In the genomic region with DNA sequence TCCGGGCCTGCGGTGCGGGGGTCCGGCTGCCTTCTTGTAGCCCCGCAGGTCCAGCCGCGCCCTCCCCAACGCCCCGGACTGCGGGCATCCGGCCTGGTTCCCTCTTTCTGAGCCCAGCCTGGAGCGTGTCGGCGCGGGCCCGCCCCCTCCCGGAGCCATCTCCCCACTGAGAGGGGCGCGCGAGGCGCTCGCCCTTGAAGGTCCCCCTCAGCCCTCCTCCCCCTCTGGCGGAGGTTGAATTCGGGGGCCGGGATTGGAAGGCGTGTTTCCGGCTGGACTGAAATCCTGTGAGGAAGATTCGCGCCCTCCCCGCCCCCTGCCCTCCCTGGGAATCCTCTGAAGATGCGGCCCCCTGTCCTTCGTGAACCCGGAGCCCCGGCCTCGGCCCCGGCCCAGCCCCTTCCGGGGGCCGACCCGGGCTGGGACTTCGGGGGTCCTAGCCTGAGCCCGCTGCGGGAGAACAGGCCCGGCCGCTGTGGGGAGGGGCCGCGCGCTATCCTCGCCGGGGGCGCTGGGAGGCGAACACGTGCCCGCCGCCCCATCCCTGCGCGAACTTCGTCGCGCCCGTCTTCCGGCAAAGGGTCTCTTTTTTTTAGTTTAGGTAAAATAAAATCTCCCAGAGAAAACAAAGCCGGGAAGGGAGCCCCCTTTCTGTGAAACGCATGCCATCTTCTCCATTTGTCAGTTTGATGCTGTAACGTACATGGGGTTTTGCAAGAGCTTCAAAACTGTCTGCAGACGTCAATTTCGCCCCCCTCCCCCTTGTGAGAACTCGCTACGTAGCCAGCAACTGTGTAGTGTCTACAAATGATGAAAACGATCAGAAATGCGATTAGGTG, we compare ENCODE assay signal across 8 cellular contexts. TPM values are rescaled to one million over a fixed set of nuclear protein-coding genes. Genes with fewer than 3 reads are reported as not detected.
DNase-seq lines count a peak whose midpoint lies in the region; ATAC-seq lines count a peak whose summit lies in the region.

No MANE protein-coding gene starts in this region.

- DNase-seq in DMS53 (lab: John Stamatoyannopoulos, UW) (peak; percentile 74), DMS53 treated with DMSO at 0.1 percent for 48 hours (lab: John Stamatoyannopoulos, UW; ENCODE audit: unreplicated experiment) (no peak), NCI-H446 treated with DMSO at 0.1 percent for 48 hours (lab: John Stamatoyannopoulos, UW) (peak; percentile 57), cerebellum (ENCODE audit: low spot score) (peak; percentile 44), kidney tubule cell (ENCODE audit: low spot score) (peak; percentile 39)
- peak; percentile 64 for DNase-seq in activated CD4-positive, alpha-beta T cell treated with anti-CD3 and anti-CD28 coated beads for 1 hour
- peak; percentile 63 to 73 for DNase-seq in stimulated activated CD4-positive, alpha-beta T cell treated with anti-CD3 and anti-CD28 coated beads, Interleukin-15, amount 100 ng/mL, for 48 hours (ENCODE audit: low read depth in 2 of 2)

- ATAC-seq in HG03025 (IDR thresholded peaks at IDR 0.05; ENCODE audit: low FRiP score, unreplicated experiment) = peak; percentile 39

RNA-seq across cellular contexts. Expression of gene PDCD4, which starts 0.6 kb away (rescaled TPM):
- total RNA-seq in cerebellum = 89.3 TPM

RNA-seq across cellular contexts. Expression of gene BBIP1, which starts 46.6 kb away (rescaled TPM):
- 44.1 TPM for total RNA-seq in cerebellum

RNA-seq across cellular contexts. Expression of gene SHOC2, which starts 47.0 kb away (rescaled TPM):
- 85.6 TPM for total RNA-seq in cerebellum
